Comparison of ENCODE assay signal across 8 cellular contexts in genomic region chr20:57654363-57654997, GRCh38. TPM values are rescaled to one million over a fixed set of nuclear protein-coding genes. Genes with fewer than 3 reads are reported as not detected.
DNase-seq lines count a peak whose midpoint lies in the region; ATAC-seq, FAIRE-seq and TF ChIP-seq lines count a peak whose summit lies in the region.

No MANE protein-coding gene starts in this region.

- no peak for TF ChIP-seq POLR2A in body of pancreas (IDR thresholded peaks at IDR 0.05)

- intact Hi-C loops in body of pancreas (cut with DNase I): loop anchor here (10.0 kb wide), 1 partner anchor 530 kb away; no protein-coding TSS in a partner anchor

- no peak overlapping the region for H2AFZ ChIP-seq in Karpas-422 (ENCODE audit: low read length)

- H3K36me3 ChIP-seq in Karpas-422 (ENCODE audit: insufficient read depth, low read length): no peaks in the 10 kb centered on the region
- peaks cover 5 to 7% of the 10 kb centered on the region in 2 donors for H3K36me3 ChIP-seq in body of pancreas (replicated peaks in 1 of 2; ENCODE audit: insufficient read depth in 1 of 2, low read depth in 2 of 2)
- H3K36me3 ChIP-seq in small intestine (ENCODE audit: control insufficient read depth in 2 of 2, insufficient read depth in 2 of 2, low read length in 2 of 2): no peaks in the 10 kb centered on the region

- H3K4me3 Mint-ChIP-seq in T-helper 17 cell: no peak overlapping the region

- 42 to 45% methylated on average over 12 of the region's 12 CpGs for WGBS in body of pancreas, 2 donors
- WGBS in small intestine, 3 donors: 41 to 54% (median 46%) methylated on average over 12 of the region's 12 CpGs

- ATAC-seq in T-helper 17 cell (peak; percentile 82), body of pancreas (peak; percentile 78), HG02884 (IDR thresholded peaks at IDR 0.05; ENCODE audit: unreplicated experiment) (no peak)

- H3K27ac Mint-ChIP-seq in T-helper 17 cell: peak overlapping the region; percentile 47

- peak; percentile 98 for DNase-seq in GM19239 (ENCODE audit: insufficient read length, low spot score)
- DNase-seq in Karpas-422: peak; percentile 90
- DNase-seq in T-helper 17 cell: peak in 2 of 3 donors; percentile 32 to 47
- peak; percentile 51 to 62 (median 56) for DNase-seq in body of pancreas
- DNase-seq in iPS DF 19.7 (ENCODE audit: low read depth, low spot score): peak; percentile 48
- peak; percentile 58 for DNase-seq in small intestine

- H3K27ac ChIP-seq in C4-2B (no peak overlapping the region), Karpas-422 (ENCODE audit: low read length) (no peak overlapping the region), body of pancreas (no peak overlapping the region), small intestine (ENCODE audit: low read depth in 1 of 2, low read length in 1 of 2) (no peak overlapping the region)

- H3K9me2 ChIP-seq in Karpas-422 (replicated peaks; ENCODE audit: insufficient read depth, low read length): no peaks in the 10 kb centered on the region

- peak; percentile 88 for FAIRE-seq in GM19239 (lab: Jason Lieb, UNC)
- no peak for FAIRE-seq in small intestine (lab: Jason Lieb, UNC)

- H3K4me2 ChIP-seq in Karpas-422 (ENCODE audit: low read depth, low read length, poor library complexity, severe bottlenecking): peak overlapping the region; percentile 21

- H3K79me2 ChIP-seq in Karpas-422 (ENCODE audit: low read length): no peaks in the 10 kb centered on the region

- H3K4me1 ChIP-seq in Karpas-422 (ENCODE audit: low read length) (peaks cover 34% of the 10 kb centered on the region), body of pancreas (peaks cover 4% of the 10 kb centered on the region), small intestine (ENCODE audit: control insufficient read depth in 2 of 2, insufficient read depth in 1 of 2, low read depth in 1 of 2, low read length in 1 of 2) (no peaks in the 10 kb centered on the region)

- H3K27me3 ChIP-seq in Karpas-422 (ENCODE audit: low read length) (no peaks in the 10 kb centered on the region), body of pancreas (no peaks in the 10 kb centered on the region), small intestine (ENCODE audit: control insufficient read depth in 2 of 2, insufficient read depth in 2 of 2, low read length in 2 of 2) (no peaks in the 10 kb centered on the region)

- H3K27me3 Mint-ChIP-seq in T-helper 17 cell: no peaks in the 10 kb centered on the region

- no peak overlapping the region for H3K9ac ChIP-seq in Karpas-422 (ENCODE audit: low read length)

- no peaks in the 10 kb centered on the region for H3K36me3 Mint-ChIP-seq in T-helper 17 cell (ENCODE audit: low read depth)

- H3K9me3 ChIP-seq in Karpas-422 (ENCODE audit: low read length) (no peaks in the 10 kb centered on the region), T-helper 17 cell (ENCODE audit: control insufficient read depth, low read length, poor library complexity, severe bottlenecking) (no peaks in the 10 kb centered on the region), body of pancreas (no peaks in the 10 kb centered on the region), small intestine (ENCODE audit: control insufficient read depth, low read depth) (no peaks in the 10 kb centered on the region)

- H3K4me3 ChIP-seq in Karpas-422 (ENCODE audit: low read length) (no peak overlapping the region), body of pancreas (no peak overlapping the region), small intestine (ENCODE audit: low read depth in 1 of 2, low read length in 2 of 2) (no peak overlapping the region)

- peaks cover 13% of the 10 kb centered on the region for H3K4me1 Mint-ChIP-seq in T-helper 17 cell

- H4K20me1 ChIP-seq in Karpas-422 (ENCODE audit: insufficient read depth, low read depth, low read length): peaks cover 3% of the 10 kb centered on the region; the same call in 1 of the 2 replicates

- TF ChIP-seq CTCF in C4-2B (conservative IDR thresholded peaks at IDR 0.05) (peak; percentile 89), body of pancreas (IDR thresholded peaks at IDR 0.05) (peak; percentile 73 to 91 (median 78))

RNA-seq across cellular contexts. Expression of gene ZBP1, which starts 34.3 kb away (rescaled TPM):
- total RNA-seq in Karpas-422 (2014; rRNA removed; shearing (Covaris generic); ENCODE audit: low replicate concordance): 2.9 and 7.6 TPM in 2 replicates
- total RNA-seq in T-helper 17 cell (10 to 100 TPM; 38.6 to 41.0 TPM), body of pancreas (under 1 TPM in 1 of 2 donors, not detected in 1; 0.26 TPM)
- polyA plus RNA-seq in small intestine: 1 to 10 TPM in 2 of 3 donors, under 1 TPM in 1; 0.45 to 2.7 (median 2.7) TPM

RNA-seq across cellular contexts. Expression of gene PMEPA1, which starts 55.3 kb away (rescaled TPM):
- total RNA-seq in Karpas-422 (2014; rRNA removed; shearing (Covaris generic); ENCODE audit: low replicate concordance): 1.6 and 1.9 TPM in 2 replicates
- 1 to 10 TPM; 4.5 to 5.8 TPM for total RNA-seq in T-helper 17 cell
- total RNA-seq in body of pancreas: 10 to 100 TPM; 22.7 to 23.9 TPM
- 10 to 100 TPM in 1 of 3 donors, 1 to 10 TPM in 2; 4.0 to 12.0 (median 7.3) TPM for polyA plus RNA-seq in small intestine

Comparison
In these comparisons a context has a peak if more than half of its experiments do, and no peak if none do; other contexts are left out.
1. DNase-seq: peak in every context shown above with its lines; median percentile 98 in GM19239; 90 in Karpas-422; 58 in small intestine; 56 in body of pancreas; 48 in iPS DF 19.7; 40 in T-helper 17 cell.